ENCODE assay signal across 6 cellular contexts in the genomic region with DNA sequence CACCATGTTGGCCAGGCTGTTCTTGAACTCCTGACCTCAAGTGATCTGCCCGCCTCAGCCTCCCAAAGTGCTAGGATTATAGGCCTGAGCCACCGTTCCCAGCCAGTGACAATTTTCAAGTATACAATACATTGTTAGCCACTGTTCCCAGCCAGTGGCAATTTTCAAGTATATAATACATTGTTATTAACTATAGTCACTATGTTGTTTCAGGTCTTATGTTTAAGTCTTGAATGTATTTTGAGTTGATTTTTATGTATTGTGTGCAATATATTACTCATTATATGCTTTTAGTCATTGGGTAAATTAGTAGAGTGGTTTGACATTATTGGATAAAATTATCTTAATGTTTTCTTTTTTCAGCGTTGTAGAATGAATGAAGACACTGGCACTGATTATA.
"Had no signal": no experiment of that assay in that cellular context is flagged by ENCODE, and none has a peak within 500 bp of the region (broad histone marks: within the 10 kb centered on the region; RNA-seq: fewer than 3 reads in every experiment).

No MANE protein-coding gene starts in this region.

- DNase-seq: IMR-90, KBM-7 had no signal

- H3K4me3 Mint-ChIP-seq: IgD-negative memory B cell had no signal

- H3K27ac ChIP-seq: HL-60 had no signal

- H3K4me1 Mint-ChIP-seq: IgD-negative memory B cell had no signal

- H3K27me3 Mint-ChIP-seq: IgD-negative memory B cell had no signal

- H3K4me3 ChIP-seq: K562 had no signal

- ATAC-seq: HepG2, K562 had no signal

- H3K9me3 Mint-ChIP-seq: IgD-negative memory B cell had no signal
